In genomic region chr1:2337081-2337480, GRCh38 we compare ENCODE assay signal across 28 cellular contexts. TPM values are rescaled to one million over a fixed set of nuclear protein-coding genes. Genes with fewer than 3 reads are reported as not detected.
DNase-seq lines count a peak whose midpoint lies in the region; TF ChIP-seq lines count a peak whose summit lies in the region.
"Had no signal": no experiment of that assay in that cellular context is flagged by ENCODE, and none has a peak within 500 bp of the region (broad histone marks: within the 10 kb centered on the region; RNA-seq: fewer than 3 reads in every experiment).

No MANE protein-coding gene starts in this region.

- no CpG with 5 or more reads among the region's 23 CpGs for WGBS in neuronal stem cell (ENCODE audit: extremely low coverage in 2 of 2, insufficient read length in 2 of 2, insufficient replicate concordance in 1 of 2), 2 donors

- H2AK5ac ChIP-seq in neuronal stem cell (ENCODE audit: low read depth, low read length): peak overlapping the region; percentile 98

- H2AFZ ChIP-seq in neuronal stem cell (ENCODE audit: low read length): no peak overlapping the region

- no peaks in the 10 kb centered on the region; the same call in 1 of the 2 replicates for H4K20me1 ChIP-seq in BLaER1
- H4K20me1 ChIP-seq in BLaER1 treated with 17β-estradiol and CSF1 and Interleukin-3, amounts not matched to agents 10 nM and 100 nM: peaks cover 0 to 37% (median 0%) of the 10 kb centered on the region in 11 experiments; a peak in 4 of 22 replicates

- no peaks in the 10 kb centered on the region for H3K36me3 ChIP-seq in BLaER1
- H3K36me3 ChIP-seq in BLaER1 treated with 17β-estradiol and CSF1 and Interleukin-3, amounts not matched to agents 10 nM and 100 nM: no peaks in the 10 kb centered on the region
- H3K36me3 ChIP-seq in neuronal stem cell (replicated peaks in 1 of 2; ENCODE audit: control insufficient read depth in 2 of 2, insufficient read depth in 2 of 2, low read length in 2 of 2): no peaks in the 10 kb centered on the region
- H3K36me3 ChIP-seq in vagina: no peaks in the 10 kb centered on the region
- H3K36me3 ChIP-seq: BE2C had no signal

- no peak for TF ChIP-seq CTCF in vagina (IDR thresholded peaks at IDR 0.05)

- H3K23ac ChIP-seq in neuronal stem cell (ENCODE audit: low read depth, low read length, poor library complexity): peak overlapping the region; percentile 6

- DNase-seq in neuronal stem cell (ENCODE audit: low spot score) (no peak), vagina (ENCODE audit: extremely low spot score in 2 of 2) (no peak), SHP77 (lab: John Stamatoyannopoulos, UW) (no peak), NCI-H524 treated with DMSO at 0.1 percent for 48 hours (lab: John Stamatoyannopoulos, UW) (no peak)
- DNase-seq: 8988T; ACHN; AML-193; BE2C; C1 segment of cervical spinal cord; Caco-2; Calu3; CD4-positive, alpha-beta memory T cell; CD4-positive, alpha-beta T cell; CD4-positive, CD25-positive, alpha-beta regulatory T cell; CD8-positive, alpha-beta memory T cell; COR-L47; DMS 273 treated with DMSO at 0.1 percent for 48 hours; DMS153; DMS53; DMS79; DMS79 treated with DMSO at 0.1 percent for 48 hours; DND-41; EL had no signal

- no peak overlapping the region for H2BK120ac ChIP-seq in neuronal stem cell (ENCODE audit: low read depth, low read length)

- H2BK12ac ChIP-seq in neuronal stem cell (ENCODE audit: low read length): peak overlapping the region; percentile 47

- H3K4ac ChIP-seq in neuronal stem cell (ENCODE audit: low read length): no peak overlapping the region

- H3K79me1 ChIP-seq in neuronal stem cell (ENCODE audit: low read depth, low read length): no peaks in the 10 kb centered on the region

- H4K91ac ChIP-seq in neuronal stem cell (ENCODE audit: low read depth, low read length, poor library complexity): no peak overlapping the region

- no peak overlapping the region for H4K8ac ChIP-seq in neuronal stem cell (ENCODE audit: low read depth, low read length)

- H3K9me3 ChIP-seq in BLaER1 (no peaks in the 10 kb centered on the region), neuronal stem cell (replicated peaks in 1 of 2; ENCODE audit: control insufficient read depth in 2 of 2, insufficient read depth in 1 of 2, low read depth in 1 of 2, low read length in 2 of 2) (no peaks in the 10 kb centered on the region), vagina (no peaks in the 10 kb centered on the region)
- H3K9me3 ChIP-seq in BLaER1 treated with 17β-estradiol and CSF1 and Interleukin-3, amounts not matched to agents 10 nM and 100 nM (replicated peaks in 1 of 11): no peaks in the 10 kb centered on the region
- H3K9me3 ChIP-seq: A549, BE2C, Caco-2 had no signal

- H3K27ac ChIP-seq in BLaER1: no peak overlapping the region
- H3K27ac ChIP-seq in BLaER1 treated with 17β-estradiol and CSF1 and Interleukin-3, amounts not matched to agents 10 nM and 100 nM: no peak overlapping the region
- H3K27ac ChIP-seq in neuronal stem cell (replicated peaks; ENCODE audit: low read length): no peak overlapping the region
- no peak overlapping the region for H3K27ac ChIP-seq in vagina
- H3K27ac ChIP-seq: 22Rv1, A549, C4-2B had no signal

- no peak for TF ChIP-seq POLR2A in vagina (IDR thresholded peaks at IDR 0.05)

- no peak overlapping the region for H3K4me3 ChIP-seq in BLaER1
- H3K4me3 ChIP-seq in BLaER1 treated with 17β-estradiol and CSF1 and Interleukin-3, amounts not matched to agents 10 nM and 100 nM: no peak overlapping the region
- H3K4me3 ChIP-seq in neuronal stem cell (ENCODE audit: low read length in 2 of 2): no peak overlapping the region
- H3K4me3 ChIP-seq in vagina: no peak overlapping the region
- H3K4me3 ChIP-seq: A549 had no signal

- H3K4me2 ChIP-seq in BLaER1 (peak overlapping the region; percentile 59; the same call in 1 of the 2 replicates), neuronal stem cell (ENCODE audit: insufficient read depth, low read length, poor library complexity, severe bottlenecking) (no peak overlapping the region)
- H3K4me2 ChIP-seq in BLaER1 treated with 17β-estradiol and CSF1 and Interleukin-3, amounts not matched to agents 10 nM and 100 nM: peak overlapping the region in 8 of 11 experiments; percentile 13 to 71 (median 48); a peak in 12 of 22 replicates
- H3K4me2 ChIP-seq: A549 had no signal

- peaks cover 9% of the 10 kb centered on the region for H3K27me3 ChIP-seq in BLaER1
- H3K27me3 ChIP-seq in BLaER1 treated with 17β-estradiol and CSF1 and Interleukin-3, amounts not matched to agents 10 nM and 100 nM: peaks cover 0 to 33% (median 3%) of the 10 kb centered on the region in 11 experiments; a peak in 7 of 22 replicates
- no peaks in the 10 kb centered on the region for H3K27me3 ChIP-seq in neuronal stem cell (ENCODE audit: control insufficient read depth in 3 of 3, insufficient read depth in 3 of 3, low read depth in 1 of 3, low read length in 3 of 3)
- no peaks in the 10 kb centered on the region for H3K27me3 ChIP-seq in vagina
- H3K27me3 ChIP-seq: BE2C had no signal

- H2BK15ac ChIP-seq in neuronal stem cell (ENCODE audit: low read length): peak overlapping the region; percentile 93

- H3K9ac ChIP-seq in BLaER1 (no peak overlapping the region), neuronal stem cell (ENCODE audit: low read depth, low read length, poor library complexity) (no peak overlapping the region)
- H3K9ac ChIP-seq in BLaER1 treated with 17β-estradiol and CSF1 and Interleukin-3, amounts not matched to agents 10 nM and 100 nM: 0 out of 22 replicates have a peak overlapping the region, but pooled peaks of 1 of the 11 experiments have one; percentile 12

- peak overlapping the region; percentile 87 for H3K18ac ChIP-seq in neuronal stem cell (ENCODE audit: low read length)

- intact Hi-C loops in vagina (cut with DNase I): no loop called here

- peak overlapping the region; percentile 60 for H2BK5ac ChIP-seq in neuronal stem cell (ENCODE audit: low read length)

- peak overlapping the region; percentile 58 for H3K14ac ChIP-seq in neuronal stem cell (ENCODE audit: low read length)

- H3K4me1 ChIP-seq in BLaER1 (peaks cover 13% of the 10 kb centered on the region), neuronal stem cell (ENCODE audit: control insufficient read depth in 2 of 2, insufficient read depth in 1 of 2, low read depth in 1 of 2, low read length in 2 of 2) (peaks cover 1 to 13% of the 10 kb centered on the region in 2 donors), vagina (peaks cover 20% of the 10 kb centered on the region)
- H3K4me1 ChIP-seq in BLaER1 treated with 17β-estradiol and CSF1 and Interleukin-3, amounts not matched to agents 10 nM and 100 nM: peaks cover 8 to 15% (median 12%) of the 10 kb centered on the region in 10 experiments; a peak in 19 of 20 replicates
- H3K4me1 ChIP-seq: BE2C, Caco-2 had no signal

RNA-seq across cellular contexts. Expression of gene MORN1, which starts 54.3 kb away (rescaled TPM):
- polyA plus RNA-seq in neuronal stem cell (2013, experiment 1 of 2): 7.1 TPM
- 7.9 TPM for polyA plus RNA-seq in neuronal stem cell (2013, experiment 2 of 2)
- total RNA-seq in vagina: 11.8 TPM

RNA-seq across cellular contexts. Expression of gene RER1, which starts 54.6 kb away (rescaled TPM):
- 63.2 TPM for polyA plus RNA-seq in neuronal stem cell (2013, experiment 1 of 2)
- polyA plus RNA-seq in neuronal stem cell (2013, experiment 2 of 2): 64.3 TPM
- total RNA-seq in vagina: 49.6 TPM
